Comparison of ENCODE assay signal across 8 cellular contexts in the genomic region with DNA sequence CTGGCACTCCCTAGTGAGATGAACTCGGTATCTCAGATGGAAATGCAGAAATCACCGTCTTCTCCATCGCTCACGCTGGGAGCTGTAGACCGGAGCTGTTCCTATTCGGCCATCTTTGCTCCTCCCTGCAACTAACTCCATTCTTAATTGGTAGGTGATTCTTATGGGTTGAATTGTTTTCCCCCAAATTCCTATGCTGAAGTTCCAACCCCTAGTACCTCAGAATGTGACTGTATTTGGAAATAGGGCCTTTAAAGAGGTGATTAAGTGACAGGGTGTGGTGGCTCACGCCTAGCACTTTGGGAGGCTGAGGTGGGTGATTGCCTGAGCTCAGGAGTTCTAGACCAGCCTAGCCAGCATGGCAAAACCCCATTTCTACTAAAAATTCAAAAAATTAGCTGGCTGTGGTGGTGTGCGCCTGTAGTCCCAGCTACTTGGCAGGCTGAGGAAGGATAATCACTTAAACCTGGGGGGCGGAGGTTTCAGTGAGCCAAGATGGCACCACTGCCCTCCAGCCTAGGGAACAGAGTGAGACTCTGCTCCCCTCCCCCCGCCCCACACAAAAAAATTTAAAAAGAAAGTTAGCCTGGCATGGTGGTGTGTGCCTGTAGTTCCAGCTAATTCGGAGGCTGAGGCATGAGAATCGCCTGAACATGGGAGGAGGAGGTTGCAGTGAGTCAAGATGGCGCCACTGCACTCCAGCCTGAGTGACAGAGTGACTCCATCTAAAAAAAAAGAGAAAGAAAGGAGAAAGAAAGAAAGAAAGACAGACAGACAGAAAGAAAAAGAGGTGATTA. TPM values are rescaled to one million over a fixed set of nuclear protein-coding genes. Genes with fewer than 3 reads are reported as not detected.
DNase-seq lines count a peak whose midpoint lies in the region; ATAC-seq and TF ChIP-seq lines count a peak whose summit lies in the region.

No MANE protein-coding gene starts in this region.

- no peak for DNase-seq in activated naive CD4-positive, alpha-beta T cell treated with Interleukin-2 at 50 U/mL for 16 hours
- DNase-seq in adipocyte (ENCODE audit: low read depth) = no peak
- no peak for DNase-seq in kidney epithelial cell (ENCODE audit: low read depth)
- DNase-seq in tibial nerve (ENCODE audit: low spot score in 2 of 2) = no peak
- no peak for DNase-seq in substantia nigra (lab: John Stamatoyannopoulos, UW)
- no peak for DNase-seq in NOMO-1 (lab: John Stamatoyannopoulos, UW; ENCODE audit: unreplicated experiment in 2 of 2)

- H3K27me3 Mint-ChIP-seq in activated naive CD4-positive, alpha-beta T cell treated with anti-CD3 and anti-CD28 coated beads, Interleukin-2, amount 50 U/mL, for 24 hours = no peaks in the 10 kb centered on the region

- peak overlapping the region; percentile 18 for H3K27ac Mint-ChIP-seq in activated naive CD4-positive, alpha-beta T cell treated with anti-CD3 and anti-CD28 coated beads, Interleukin-2, amount 50 U/mL, for 24 hours

- H3K27me3 ChIP-seq in adipocyte (replicated peaks; ENCODE audit: control insufficient read depth, insufficient read depth, low read length) (no peaks in the 10 kb centered on the region), kidney epithelial cell (ENCODE audit: control insufficient read depth, insufficient read depth, low read length) (no peaks in the 10 kb centered on the region), tibial nerve (peaks cover 0 to 4% of the 10 kb centered on the region in 2 donors)

- ATAC-seq in HG02970 (IDR thresholded peaks at IDR 0.05; ENCODE audit: low FRiP score, unreplicated experiment) = no peak

- H3K9me3 ChIP-seq in adipocyte (ENCODE audit: control insufficient read depth, low read length) (peaks cover 4% of the 10 kb centered on the region), tibial nerve (no peaks in the 10 kb centered on the region)

- no peak for TF ChIP-seq CTCF in kidney epithelial cell (IDR thresholded peaks at IDR 0.05; ENCODE audit: insufficient read depth, low read length, poor library complexity, severe bottlenecking)
- no peak for TF ChIP-seq CTCF in tibial nerve (IDR thresholded peaks at IDR 0.05)

- TF ChIP-seq EP300 in tibial nerve (IDR thresholded peaks at IDR 0.05) = no peak

- peaks cover 16% of the 10 kb centered on the region for H3K4me1 Mint-ChIP-seq in activated naive CD4-positive, alpha-beta T cell treated with anti-CD3 and anti-CD28 coated beads, Interleukin-2, amount 50 U/mL, for 24 hours

- WGBS in tibial nerve, 2 donors = 78 to 81% methylated on average over 13 of the region's 13 CpGs

- no peaks in the 10 kb centered on the region for H3K9me3 Mint-ChIP-seq in activated naive CD4-positive, alpha-beta T cell treated with anti-CD3 and anti-CD28 coated beads, Interleukin-2, amount 50 U/mL, for 24 hours

- H3K36me3 Mint-ChIP-seq in activated naive CD4-positive, alpha-beta T cell treated with anti-CD3 and anti-CD28 coated beads, Interleukin-2, amount 50 U/mL, for 24 hours = no peaks in the 10 kb centered on the region

- H3K4me1 ChIP-seq in adipocyte (ENCODE audit: control insufficient read depth, insufficient read depth, low read length) (no peaks in the 10 kb centered on the region), tibial nerve (no peaks in the 10 kb centered on the region)

- H3K36me3 ChIP-seq in adipocyte (ENCODE audit: control insufficient read depth, insufficient read depth, low read length, severe bottlenecking) (no peaks in the 10 kb centered on the region), kidney epithelial cell (ENCODE audit: control insufficient read depth, insufficient read depth, low read length) (no peaks in the 10 kb centered on the region), tibial nerve (no peaks in the 10 kb centered on the region)

- H3K4me3 ChIP-seq in adipocyte (ENCODE audit: low read length) = peak overlapping the region; percentile 79
- H3K4me3 ChIP-seq in kidney epithelial cell (ENCODE audit: low read depth, low read length) = peak overlapping the region; percentile 47
- peak overlapping the region; percentile 13 to 49 (median 28) for H3K4me3 ChIP-seq in tibial nerve

- H3K27ac ChIP-seq in tibial nerve = no peak overlapping the region
- H3K27ac ChIP-seq in substantia nigra (ENCODE audit: low read depth, low read length, poor library complexity, severe bottlenecking) = no peak overlapping the region

- peak overlapping the region; percentile 17 for H3K9ac ChIP-seq in adipocyte (ENCODE audit: low read length)

- H3K4me3 Mint-ChIP-seq in activated naive CD4-positive, alpha-beta T cell treated with anti-CD3 and anti-CD28 coated beads, Interleukin-2, amount 50 U/mL, for 24 hours = peak overlapping the region; percentile 86

- no peak for TF ChIP-seq POLR2A in tibial nerve (IDR thresholded peaks at IDR 0.05)

RNA-seq across cellular contexts. Expression of a gene that starts 25.2 kb away (rescaled TPM):
- 42.4 and 62.9 TPM in 2 replicates for total RNA-seq in kidney epithelial cell
- total RNA-seq in tibial nerve = 10 to 100 TPM; 15.7 to 39.9 (median 25.4) TPM

RNA-seq across cellular contexts. Expression of a gene that starts 36.6 kb away (rescaled TPM):
- total RNA-seq in kidney epithelial cell (16.2 and 32.4 TPM in 2 replicates), tibial nerve (10 to 100 TPM; 10.2 to 15.3 (median 14.5) TPM)

Comparison
In these comparisons a context has a peak if more than half of its experiments do, and no peak if none do; other contexts are left out.
1. H3K4me3 ChIP-seq: peak in every context shown above with its lines; median percentile 79 in adipocyte; 47 in kidney epithelial cell; 28 in tibial nerve.